1 cellular context compared by ENCODE assay signal in genomic region chr6:132693478-132693877, GRCh38.
TF ChIP-seq lines count a peak whose summit lies in the region.

No MANE protein-coding gene starts in this region.

TF ChIP-seq in liver, 16 proteins besides CTCF, POLR2A, EP300 and RAD21 (continued from another document):
- TF ChIP-seq MAX (IDR thresholded peaks at IDR 0.05): peak; percentile 61
- TF ChIP-seq HNF4A (conservative IDR thresholded peaks at IDR 0.05): peak; percentile 93 to 94
- TF ChIP-seq SP1 (IDR thresholded peaks at IDR 0.05): peak; percentile 11
- TF ChIP-seq RXRA (IDR thresholded peaks at IDR 0.05): peak; percentile 37 to 45
- no peak for TF ChIP-seq TAF1 (conservative IDR thresholded peaks at IDR 0.05)
- no peak for TF ChIP-seq NR2F2 (IDR thresholded peaks at IDR 0.05)
- TF ChIP-seq FOXA2 (IDR thresholded peaks at IDR 0.05): no peak
- TF ChIP-seq REST (IDR thresholded peaks at IDR 0.05): no peak
- TF ChIP-seq GABPA (IDR thresholded peaks at IDR 0.05 in 1 of 2, conservative IDR thresholded peaks at IDR 0.05 in 1 of 2): no peak
TF ChIP-seq in liver: peak in this region for 6.
